Comparison of ENCODE assay signal across 8 cellular contexts in the genomic region with DNA sequence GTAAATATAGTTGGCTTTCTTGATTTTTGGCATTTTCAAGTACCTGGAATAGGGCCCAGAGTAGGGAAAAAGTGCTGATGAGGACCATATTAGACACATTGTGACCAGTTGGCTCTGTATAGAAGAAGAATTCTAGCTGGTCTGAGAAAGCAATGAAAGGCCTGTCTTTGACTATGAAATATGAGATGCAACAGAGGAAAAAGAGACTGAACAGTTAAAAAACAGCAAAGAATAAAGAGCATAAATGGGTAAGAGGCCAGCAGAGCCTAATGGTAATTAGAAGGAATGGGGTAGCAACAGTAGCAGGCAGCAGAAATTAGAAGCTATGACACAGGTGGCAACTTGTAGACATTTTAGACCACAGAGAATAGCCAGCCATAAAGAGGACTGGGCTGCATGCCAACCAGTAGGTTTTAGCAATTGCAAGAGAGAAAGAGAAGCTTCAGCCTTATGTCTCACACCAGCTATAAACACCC.
A peak's percentile ranks its signal among the peaks of the same experiment; 100 is the strongest.
DNase-seq lines count a peak whose midpoint lies in the region; ATAC-seq and TF ChIP-seq lines count a peak whose summit lies in the region.

No MANE protein-coding gene starts in this region.

- H3K9ac ChIP-seq in mesendoderm (ENCODE audit: low read length) (no peak overlapping the region), trophoblast cell (ENCODE audit: low read length) (no peak overlapping the region)

- H3K27ac ChIP-seq in heart left ventricle = no peak overlapping the region
- H3K27ac ChIP-seq in heart right ventricle = no peak overlapping the region
- H3K27ac ChIP-seq in gastroesophageal sphincter = no peak overlapping the region
- H3K27ac ChIP-seq in mesendoderm (ENCODE audit: low read depth, low read length) = no peak overlapping the region
- no peak overlapping the region for H3K27ac ChIP-seq in trophoblast cell (ENCODE audit: low read depth, low read length)

- H3K18ac ChIP-seq in mesendoderm (ENCODE audit: low read length) (no peak overlapping the region), trophoblast cell (ENCODE audit: low read length) (no peak overlapping the region)

- H2BK120ac ChIP-seq in mesendoderm (ENCODE audit: low read depth, low read length) = no peak overlapping the region
- H2BK120ac ChIP-seq in trophoblast cell (ENCODE audit: insufficient read depth, low read length, poor library complexity) = no peak overlapping the region

- H2BK5ac ChIP-seq in mesendoderm (ENCODE audit: low read length) (no peak overlapping the region), trophoblast cell (ENCODE audit: low read depth, low read length, poor library complexity) (no peak overlapping the region)

- peak in 3 of 5 donors; percentile 18 to 52 (median 31) for DNase-seq in heart left ventricle
- DNase-seq in heart right ventricle = no peak
- DNase-seq in NCI-H1092 (lab: John Stamatoyannopoulos, UW) = peak; percentile 93
- peak; percentile 25 for DNase-seq in pons (ENCODE audit: low spot score)
- no peak for DNase-seq in mesendoderm
- no peak for DNase-seq in trophoblast cell

- H2BK15ac ChIP-seq in mesendoderm (replicated peaks; ENCODE audit: low read depth) = no peak overlapping the region

- H3K4me2 ChIP-seq in mesendoderm (ENCODE audit: low read length) = no peak overlapping the region
- no peak overlapping the region for H3K4me2 ChIP-seq in trophoblast cell (ENCODE audit: low read length)

- H3K9me3 ChIP-seq in heart left ventricle (no peaks in the 10 kb centered on the region), heart right ventricle (no peaks in the 10 kb centered on the region), gastroesophageal sphincter (no peaks in the 10 kb centered on the region), trophoblast cell (ENCODE audit: insufficient read depth, low read depth, low read length) (no peaks in the 10 kb centered on the region)

- no peak overlapping the region for H3K14ac ChIP-seq in trophoblast cell (ENCODE audit: low read length)

- H4K5ac ChIP-seq in mesendoderm (ENCODE audit: low read length) = no peak overlapping the region

- H3K79me2 ChIP-seq in mesendoderm (ENCODE audit: control insufficient read depth, insufficient read depth, low read length) (no peaks in the 10 kb centered on the region), trophoblast cell (ENCODE audit: control insufficient read depth, insufficient read depth, low read length, poor library complexity) (no peaks in the 10 kb centered on the region)

- H4K12ac ChIP-seq in trophoblast cell (ENCODE audit: low read depth, low read length) = no peak overlapping the region

- no peak overlapping the region for H2AFZ ChIP-seq in trophoblast cell (ENCODE audit: insufficient read depth, low read length, poor library complexity)

- H4K8ac ChIP-seq in mesendoderm (ENCODE audit: low read depth, low read length) (no peak overlapping the region), trophoblast cell (ENCODE audit: low read depth, low read length) (no peak overlapping the region)

- H3K4me3 ChIP-seq in heart left ventricle (no peak overlapping the region), heart right ventricle (no peak overlapping the region), gastroesophageal sphincter (no peak overlapping the region), mesendoderm (ENCODE audit: low read length) (no peak overlapping the region), trophoblast cell (ENCODE audit: low read depth, low read length) (no peak overlapping the region)

- no peak overlapping the region for H3K4ac ChIP-seq in mesendoderm (ENCODE audit: low read depth, low read length)
- H3K4ac ChIP-seq in trophoblast cell (ENCODE audit: low read depth, low read length) = no peak overlapping the region

- no peak overlapping the region for H4K91ac ChIP-seq in trophoblast cell (ENCODE audit: low read depth, low read length)

- ATAC-seq in heart left ventricle (peak in 1 of 4 donors; percentile 30), heart right ventricle (no peak), SK-N-SH treated with all-trans-retinoic acid at 6 μM for 48 hours (peak; percentile 86), gastroesophageal sphincter (no peak)

- H2AK5ac ChIP-seq in mesendoderm (ENCODE audit: low read length) (no peak overlapping the region), trophoblast cell (ENCODE audit: low read length) (no peak overlapping the region)

- no peak overlapping the region for H3K56ac ChIP-seq in mesendoderm (ENCODE audit: low read length)

- H3K36me3 ChIP-seq in heart left ventricle (no peaks in the 10 kb centered on the region), heart right ventricle (no peaks in the 10 kb centered on the region), gastroesophageal sphincter (no peaks in the 10 kb centered on the region), mesendoderm (ENCODE audit: control insufficient read depth, insufficient read depth, low read length) (no peaks in the 10 kb centered on the region), trophoblast cell (ENCODE audit: control insufficient read depth in 1 of 2, insufficient read depth in 2 of 2, low read length in 2 of 2) (no peaks in the 10 kb centered on the region)

- H3K23ac ChIP-seq in mesendoderm (ENCODE audit: low read length) (no peak overlapping the region), trophoblast cell (ENCODE audit: low read length) (no peak overlapping the region)

- no peaks in the 10 kb centered on the region for H3K79me1 ChIP-seq in mesendoderm (ENCODE audit: low read length)
- no peaks in the 10 kb centered on the region for H3K79me1 ChIP-seq in trophoblast cell (ENCODE audit: low read length)

- H3K4me1 ChIP-seq in heart left ventricle = peaks cover 0 to 12% (median 6%) of the 10 kb centered on the region in 12 donors
- peaks cover 0 to 11% (median 3%) of the 10 kb centered on the region in 9 donors for H3K4me1 ChIP-seq in heart right ventricle
- H3K4me1 ChIP-seq in gastroesophageal sphincter = no peaks in the 10 kb centered on the region
- H3K4me1 ChIP-seq in mesendoderm (ENCODE audit: control insufficient read depth, low read depth, low read length) = no peaks in the 10 kb centered on the region
- H3K4me1 ChIP-seq in trophoblast cell (ENCODE audit: control insufficient read depth in 1 of 2, insufficient read depth in 2 of 2, low read length in 2 of 2) = no peaks in the 10 kb centered on the region

- H3K27me3 ChIP-seq in heart left ventricle = no peaks in the 10 kb centered on the region
- no peaks in the 10 kb centered on the region for H3K27me3 ChIP-seq in heart right ventricle
- no peaks in the 10 kb centered on the region for H3K27me3 ChIP-seq in gastroesophageal sphincter
- H3K27me3 ChIP-seq in mesendoderm (ENCODE audit: insufficient read depth, low read length, poor library complexity) = no peaks in the 10 kb centered on the region
- no peaks in the 10 kb centered on the region for H3K27me3 ChIP-seq in trophoblast cell (ENCODE audit: insufficient read depth, low read length)

- H2BK12ac ChIP-seq in trophoblast cell (ENCODE audit: low read length) = no peak overlapping the region

- TF ChIP-seq CTCF in heart left ventricle (IDR thresholded peaks at IDR 0.05) (no peak), heart right ventricle (IDR thresholded peaks at IDR 0.05) (no peak), gastroesophageal sphincter (IDR thresholded peaks at IDR 0.05) (no peak)

- intact Hi-C loops in heart left ventricle (cut with DNase I) = no loop called here
- intact Hi-C loops in heart right ventricle (cut with DNase I) = no loop called here

- TF ChIP-seq POLR2A in heart left ventricle (IDR thresholded peaks at IDR 0.05) (no peak), gastroesophageal sphincter (IDR thresholded peaks at IDR 0.05) (no peak)

- no peak for TF ChIP-seq EP300 in gastroesophageal sphincter (IDR thresholded peaks at IDR 0.05)

TF ChIP-seq in SK-N-SH treated with all-trans-retinoic acid at 6 μM for 48 hours, 23 proteins besides CTCF, POLR2A, EP300 and RAD21 (continues in another document):
- TF ChIP-seq CSDC2 (CRISPR knock-in tag; IDR thresholded peaks at IDR 0.05) (no peak), ZNF70 (CRISPR knock-in tag; IDR thresholded peaks at IDR 0.05) (no peak)
- TF ChIP-seq, protein P1, sequence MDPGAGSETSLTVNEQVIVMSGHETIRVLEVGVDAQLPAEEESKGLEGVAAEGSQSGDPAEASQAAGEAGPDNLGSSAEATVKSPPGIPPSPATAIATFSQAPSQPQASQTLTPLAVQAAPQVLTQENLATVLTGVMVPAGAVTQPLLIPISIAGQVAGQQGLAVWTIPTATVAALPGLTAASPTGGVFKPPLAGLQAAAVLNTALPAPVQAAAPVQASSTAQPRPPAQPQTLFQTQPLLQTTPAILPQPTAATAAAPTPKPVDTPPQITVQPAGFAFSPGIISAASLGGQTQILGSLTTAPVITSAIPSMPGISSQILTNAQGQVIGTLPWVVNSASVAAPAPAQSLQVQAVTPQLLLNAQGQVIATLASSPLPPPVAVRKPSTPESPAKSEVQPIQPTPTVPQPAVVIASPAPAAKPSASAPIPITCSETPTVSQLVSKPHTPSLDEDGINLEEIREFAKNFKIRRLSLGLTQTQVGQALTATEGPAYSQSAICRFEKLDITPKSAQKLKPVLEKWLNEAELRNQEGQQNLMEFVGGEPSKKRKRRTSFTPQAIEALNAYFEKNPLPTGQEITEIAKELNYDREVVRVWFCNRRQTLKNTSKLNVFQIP (CRISPR knock-in tag; IDR thresholded peaks at IDR 0.05; ENCODE audit: borderline replicate concordance, low read depth) = no peak
- TF ChIP-seq, protein P2, sequence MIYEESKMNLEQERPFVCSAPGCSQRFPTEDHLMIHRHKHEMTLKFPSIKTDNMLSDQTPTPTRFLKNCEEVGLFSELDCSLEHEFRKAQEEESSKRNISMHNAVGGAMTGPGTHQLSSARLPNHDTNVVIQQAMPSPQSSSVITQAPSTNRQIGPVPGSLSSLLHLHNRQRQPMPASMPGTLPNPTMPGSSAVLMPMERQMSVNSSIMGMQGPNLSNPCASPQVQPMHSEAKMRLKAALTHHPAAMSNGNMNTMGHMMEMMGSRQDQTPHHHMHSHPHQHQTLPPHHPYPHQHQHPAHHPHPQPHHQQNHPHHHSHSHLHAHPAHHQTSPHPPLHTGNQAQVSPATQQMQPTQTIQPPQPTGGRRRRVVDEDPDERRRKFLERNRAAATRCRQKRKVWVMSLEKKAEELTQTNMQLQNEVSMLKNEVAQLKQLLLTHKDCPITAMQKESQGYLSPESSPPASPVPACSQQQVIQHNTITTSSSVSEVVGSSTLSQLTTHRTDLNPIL (CRISPR knock-in tag; IDR thresholded peaks at IDR 0.05; ENCODE audit: low read depth) = no peak

Comparison
In these comparisons a context has a peak if more than half of its experiments do, and no peak if none do; other contexts are left out.
1. DNase-seq: peak in heart left ventricle (3 of 5), NCI-H1092 (single experiment) and pons (single experiment); none in heart right ventricle (0 of 2), mesendoderm (single experiment) and trophoblast cell (0 of 2).